Comparison of ENCODE assay signal across 6 cellular contexts in genomic region chr7:99415513-99416127, GRCh38. TPM values are rescaled to one million over a fixed set of nuclear protein-coding genes. Genes with fewer than 3 reads are reported as not detected.
DNase-seq lines count a peak whose midpoint lies in the region; ATAC-seq, FAIRE-seq and TF ChIP-seq lines count a peak whose summit lies in the region.
"Not testable (repeated sequence)": the region's sequence is repeated elsewhere in the genome, so short reads cannot be mapped to it uniquely, and the experiment has no call there.

No MANE protein-coding gene starts in this region.

- not testable (repeated sequence) for H3K4me3 ChIP-seq in endothelial cell of umbilical vein (replicated peaks in 1 of 3; ENCODE audit: insufficient read depth in 1 of 3, low read depth in 1 of 3, low read length in 3 of 3)

- not testable (repeated sequence) for H3K27me3 ChIP-seq in endothelial cell of umbilical vein (ENCODE audit: control insufficient read depth in 2 of 2, insufficient read depth in 2 of 2, low read length in 2 of 2)

- not testable (repeated sequence) for H2AFZ ChIP-seq in endothelial cell of umbilical vein (ENCODE audit: low read depth, low read length)

- not testable (repeated sequence) for H3K4me2 ChIP-seq in endothelial cell of umbilical vein (ENCODE audit: insufficient read depth, low read length)

- not testable (repeated sequence) for H3K4me1 ChIP-seq in endothelial cell of umbilical vein (ENCODE audit: control insufficient read depth, extremely low read depth, insufficient read depth, low read length)

- H3K9me3 ChIP-seq in endothelial cell of umbilical vein (replicated peaks; ENCODE audit: control insufficient read depth, insufficient read depth, low read length), result not testable (repeated sequence)

- H3K27ac Mint-ChIP-seq in activated CD4-positive, alpha-beta T cell treated with anti-CD3 and anti-CD28 coated beads for 36 hours, result peak overlapping the region; percentile 81
- H3K27ac Mint-ChIP-seq in type B pancreatic cell, result not testable (repeated sequence)

- peaks cover 10 to 39% of the 10 kb centered on the region in 2 experiments for H3K36me3 ChIP-seq in endothelial cell of umbilical vein (ENCODE audit: control insufficient read depth in 2 of 2, extremely low read depth in 1 of 2, insufficient read depth in 2 of 2, low read length in 2 of 2)

- BruUV-seq in endothelial cell of umbilical vein (replicated peaks; lab: Mats Ljungman, UMichigan), result not testable (repeated sequence)

- not testable (repeated sequence) for H4K20me1 ChIP-seq in endothelial cell of umbilical vein (replicated peaks; ENCODE audit: control insufficient read depth, extremely low read depth, insufficient read depth, low read length)

- not testable (repeated sequence) for H3K9me3 Mint-ChIP-seq in activated CD4-positive, alpha-beta T cell treated with anti-CD3 and anti-CD28 coated beads for 36 hours (ENCODE audit: low read depth); type B pancreatic cell

- CTCF ChIA-PET in activated CD4-positive, alpha-beta T cell treated with anti-CD3 and anti-CD28 coated beads for 36 hours (lab: Charles Lee), result interaction anchor here (0.6 to 1.3 kb wide), 9 partner anchors 8 to 775 kb away, joined by 3 to 8 read pairs (median 4); partner anchors contain the start of genes CPSF4 and PTCD1
- CTCF ChIA-PET in endothelial cell of umbilical vein (lab: Charles Lee), result interaction anchor here (0.6 to 1.2 kb wide), 6 partner anchors 23 to 56 kb away, joined by 3 to 4 read pairs (median 4); partner anchors contain the start of genes CPSF4 and PTCD1

- TF ChIP-seq CTCF in GM10266 (IDR thresholded peaks at IDR 0.05; ENCODE audit: control insufficient read depth, insufficient read depth, low read depth, missing control alignments) (peak; percentile 43), endothelial cell of umbilical vein (IDR thresholded peaks at IDR 0.05; ENCODE audit: extremely low read depth in 1 of 2, insufficient read depth in 1 of 2, low read depth in 1 of 2, low read length in 2 of 2) (peak; percentile 54 to 59), type B pancreatic cell (conservative IDR thresholded peaks at IDR 0.05) (peak; percentile 76)

- dilution Hi-C loops in endothelial cell of umbilical vein (cut with MboI; ENCODE audit: extremely low pct_ligation_motif_present, low sequenced_read_pairs), result not testable (repeated sequence)

- H3K4me3 Mint-ChIP-seq in activated CD4-positive, alpha-beta T cell treated with anti-CD3 and anti-CD28 coated beads for 36 hours; type B pancreatic cell: not testable (repeated sequence)

- DNase-seq in GM10266 (ENCODE audit: extremely low spot score); type B pancreatic cell (ENCODE audit: extremely low spot score, unreplicated experiment): not testable (repeated sequence)
- DNase-seq in NCI-H2196 (lab: John Stamatoyannopoulos, UW; ENCODE audit: unreplicated experiment), result peak; percentile 25
- DNase-seq in activated CD4-positive, alpha-beta T cell treated with anti-CD3 and anti-CD28 coated beads for 36 hours, result peak; percentile 55
- DNase-seq in endothelial cell of umbilical vein (ENCODE audit: low read depth, low spot score), result peak; percentile 57
- DNase-seq in lung microvascular endothelial cell (ENCODE audit: low read depth in 2 of 2), result peak; percentile 51 to 74

- peaks cover 71% of the 10 kb centered on the region for H3K36me3 Mint-ChIP-seq in activated CD4-positive, alpha-beta T cell treated with anti-CD3 and anti-CD28 coated beads for 36 hours (ENCODE audit: low read depth)
- H3K36me3 Mint-ChIP-seq in type B pancreatic cell, result peaks cover 26% of the 10 kb centered on the region

- intact Hi-C loops in activated CD4-positive, alpha-beta T cell treated with anti-CD3 and anti-CD28 coated beads for 36 hours (cut with DNase I, micrococcal nuclease), result loop anchor here in 1 of 2 experiments (1.0 kb wide), 1 partner anchor 375 kb away; no protein-coding TSS in a partner anchor
- intact Hi-C loops in endothelial cell of umbilical vein (cut with micrococcal nuclease), result loop anchor here (1.0 kb wide), 1 partner anchor 50 kb away; no protein-coding TSS in a partner anchor

- H3K9ac ChIP-seq in endothelial cell of umbilical vein (replicated peaks; ENCODE audit: extremely low read depth, insufficient read depth, low read length), result not testable (repeated sequence)

- H3K27ac ChIP-seq in endothelial cell of umbilical vein (ENCODE audit: insufficient read depth, low read depth, low read length), result not testable (repeated sequence)

- not testable (repeated sequence) for H3K27me3 Mint-ChIP-seq in activated CD4-positive, alpha-beta T cell treated with anti-CD3 and anti-CD28 coated beads for 36 hours; type B pancreatic cell

- POLR2A ChIA-PET in activated CD4-positive, alpha-beta T cell treated with anti-CD3 and anti-CD28 coated beads for 36 hours (lab: Charles Lee), result not testable (repeated sequence)
- POLR2A ChIA-PET in endothelial cell of umbilical vein (lab: Charles Lee), result interaction anchor here (0.6 kb wide), 1 partner anchor 32 kb away, joined by 6 read pairs; no protein-coding TSS in a partner anchor

- H3K4me1 Mint-ChIP-seq in activated CD4-positive, alpha-beta T cell treated with anti-CD3 and anti-CD28 coated beads for 36 hours, result peaks cover 14% of the 10 kb centered on the region
- H3K4me1 Mint-ChIP-seq in type B pancreatic cell (ENCODE audit: unreplicated experiment), result not testable (repeated sequence)

- H3K79me2 ChIP-seq in endothelial cell of umbilical vein (ENCODE audit: control insufficient read depth, insufficient read depth, low read length), result not testable (repeated sequence)

- not testable (repeated sequence) for TF ChIP-seq POLR2A in endothelial cell of umbilical vein (IDR thresholded peaks at IDR 0.05; ENCODE audit: low read depth, low read length)

- not testable (repeated sequence) for H3K9me1 ChIP-seq in endothelial cell of umbilical vein (replicated peaks; ENCODE audit: control insufficient read depth, extremely low read depth, insufficient read depth, low read length)

- FAIRE-seq in endothelial cell of umbilical vein (lab: Jason Lieb, UNC), result peak; percentile 80

- not testable (repeated sequence) for ATAC-seq in activated CD4-positive, alpha-beta T cell treated with anti-CD3 and anti-CD28 coated beads for 36 hours

RNA-seq across cellular contexts. Expression of gene BUD31, which starts 6.9 kb away (rescaled TPM):
- total RNA-seq in activated CD4-positive, alpha-beta T cell treated with anti-CD3 and anti-CD28 coated beads for 36 hours, result 100 to 1,000 TPM; 140 to 190 TPM
- total RNA-seq in endothelial cell of umbilical vein, result 113 and 122 TPM in 2 replicates
- polyA plus RNA-seq in endothelial cell of umbilical vein, result 67.1 and 67.8 TPM in 2 replicates
- polyA plus RNA-seq in endothelial cell of umbilical vein (2011; cell fraction: cytosol; rRNA removed), result 89.4 and 102 TPM in 2 replicates
- 51.2 and 54.0 TPM in 2 replicates for polyA plus RNA-seq in endothelial cell of umbilical vein (2011; cell fraction: nucleus; rRNA removed)
- polyA plus RNA-seq in endothelial cell of umbilical vein (2012), result 72.9 and 103 TPM in 2 replicates
- polyA minus RNA-seq in endothelial cell of umbilical vein, result 48.1 and 55.6 TPM in 2 replicates
- polyA minus RNA-seq in endothelial cell of umbilical vein (2011; cell fraction: cytosol; rRNA and poly(A)+ RNA removed), result 33.1 TPM
- polyA minus RNA-seq in endothelial cell of umbilical vein (2011; cell fraction: nucleus; rRNA and poly(A)+ RNA removed), result 15.5 and 17.6 TPM in 2 replicates
- total RNA-seq in lung microvascular endothelial cell, result 73.0 and 75.0 TPM in 2 replicates
- 102 and 166 TPM in 2 replicates for total RNA-seq in type B pancreatic cell (ENCODE audit: low replicate concordance)

RNA-seq across cellular contexts. Expression of gene PDAP1, which starts 7.2 kb away (rescaled TPM):
- 100 to 1,000 TPM; 171 TPM for total RNA-seq in activated CD4-positive, alpha-beta T cell treated with anti-CD3 and anti-CD28 coated beads for 36 hours
- total RNA-seq in endothelial cell of umbilical vein (148 and 150 TPM in 2 replicates), lung microvascular endothelial cell (15.7 and 17.9 TPM in 2 replicates), type B pancreatic cell (ENCODE audit: low replicate concordance) (112 and 115 TPM in 2 replicates)
- polyA plus RNA-seq in endothelial cell of umbilical vein, result 19.3 and 32.6 TPM in 2 replicates
- 91.8 and 121 TPM in 2 replicates for polyA plus RNA-seq in endothelial cell of umbilical vein (2011; cell fraction: cytosol; rRNA removed)
- 44.7 and 69.2 TPM in 2 replicates for polyA plus RNA-seq in endothelial cell of umbilical vein (2011; cell fraction: nucleus; rRNA removed)
- polyA plus RNA-seq in endothelial cell of umbilical vein (2012), result 144 and 167 TPM in 2 replicates
- 11.9 and 14.5 TPM in 2 replicates for polyA minus RNA-seq in endothelial cell of umbilical vein
- polyA minus RNA-seq in endothelial cell of umbilical vein (2011; cell fraction: cytosol; rRNA and poly(A)+ RNA removed), result 22.3 TPM
- polyA minus RNA-seq in endothelial cell of umbilical vein (2011; cell fraction: nucleus; rRNA and poly(A)+ RNA removed), result 6.2 and 6.3 TPM in 2 replicates

RNA-seq across cellular contexts. Expression of gene PTCD1, which starts 23.0 kb away (rescaled TPM):
- total RNA-seq in activated CD4-positive, alpha-beta T cell treated with anti-CD3 and anti-CD28 coated beads for 36 hours, result 1 to 10 TPM; 4.7 to 7.7 TPM
- total RNA-seq in endothelial cell of umbilical vein (6.9 and 9.6 TPM in 2 replicates), lung microvascular endothelial cell (3.1 and 4.2 TPM in 2 replicates), type B pancreatic cell (ENCODE audit: low replicate concordance) (7.9 and 11.3 TPM in 2 replicates)
- polyA plus RNA-seq in endothelial cell of umbilical vein, result 3.8 and 4.2 TPM in 2 replicates
- polyA plus RNA-seq in endothelial cell of umbilical vein (2011; cell fraction: cytosol; rRNA removed), result 2.6 and 3.6 TPM in 2 replicates
- polyA plus RNA-seq in endothelial cell of umbilical vein (2011; cell fraction: nucleus; rRNA removed), result 6.4 TPM in 2 replicates
- polyA plus RNA-seq in endothelial cell of umbilical vein (2012), result 3.3 and 3.9 TPM in 2 replicates
- polyA minus RNA-seq in endothelial cell of umbilical vein, result 2.9 and 3.2 TPM in 2 replicates
- 5.2 TPM for polyA minus RNA-seq in endothelial cell of umbilical vein (2011; cell fraction: cytosol; rRNA and poly(A)+ RNA removed)
- 3.5 and 3.7 TPM in 2 replicates for polyA minus RNA-seq in endothelial cell of umbilical vein (2011; cell fraction: nucleus; rRNA and poly(A)+ RNA removed)

RNA-seq across cellular contexts. Expression of gene CPSF4, which starts 23.1 kb away (rescaled TPM):
- total RNA-seq in activated CD4-positive, alpha-beta T cell treated with anti-CD3 and anti-CD28 coated beads for 36 hours, result 10 to 100 TPM; 56.1 to 57.9 TPM
- 48.3 and 51.5 TPM in 2 replicates for total RNA-seq in endothelial cell of umbilical vein
- polyA plus RNA-seq in endothelial cell of umbilical vein, result 53.0 and 56.1 TPM in 2 replicates
- polyA plus RNA-seq in endothelial cell of umbilical vein (2011; cell fraction: cytosol; rRNA removed), result 34.9 and 39.5 TPM in 2 replicates
- 120 and 124 TPM in 2 replicates for polyA plus RNA-seq in endothelial cell of umbilical vein (2011; cell fraction: nucleus; rRNA removed)
- 23.6 and 28.9 TPM in 2 replicates for polyA plus RNA-seq in endothelial cell of umbilical vein (2012)
- 43.7 and 45.0 TPM in 2 replicates for polyA minus RNA-seq in endothelial cell of umbilical vein
- 26.6 TPM for polyA minus RNA-seq in endothelial cell of umbilical vein (2011; cell fraction: cytosol; rRNA and poly(A)+ RNA removed)
- polyA minus RNA-seq in endothelial cell of umbilical vein (2011; cell fraction: nucleus; rRNA and poly(A)+ RNA removed), result 41.0 and 42.1 TPM in 2 replicates
- 16.3 and 17.4 TPM in 2 replicates for total RNA-seq in lung microvascular endothelial cell
- total RNA-seq in type B pancreatic cell (ENCODE audit: low replicate concordance), result 48.4 and 64.1 TPM in 2 replicates

RNA-seq across cellular contexts. Expression of gene ARPC1B, which starts 41.1 kb away (rescaled TPM):
- total RNA-seq in activated CD4-positive, alpha-beta T cell treated with anti-CD3 and anti-CD28 coated beads for 36 hours, result 100 to 1,000 TPM; 318 to 326 TPM
- total RNA-seq in endothelial cell of umbilical vein (232 and 294 TPM in 2 replicates), lung microvascular endothelial cell (275 and 340 TPM in 2 replicates), type B pancreatic cell (ENCODE audit: low replicate concordance) (55.0 and 125 TPM in 2 replicates)
- polyA plus RNA-seq in endothelial cell of umbilical vein, result 732 and 831 TPM in 2 replicates
- polyA plus RNA-seq in endothelial cell of umbilical vein (2011; cell fraction: cytosol; rRNA removed), result 592 and 680 TPM in 2 replicates
- polyA plus RNA-seq in endothelial cell of umbilical vein (2011; cell fraction: nucleus; rRNA removed), result 240 and 298 TPM in 2 replicates
- polyA plus RNA-seq in endothelial cell of umbilical vein (2012), result 433 and 461 TPM in 2 replicates
- 177 and 244 TPM in 2 replicates for polyA minus RNA-seq in endothelial cell of umbilical vein
- 51.4 TPM for polyA minus RNA-seq in endothelial cell of umbilical vein (2011; cell fraction: cytosol; rRNA and poly(A)+ RNA removed)
- 67.8 and 124 TPM in 2 replicates for polyA minus RNA-seq in endothelial cell of umbilical vein (2011; cell fraction: nucleus; rRNA and poly(A)+ RNA removed)
